In genomic region chr3:114623420-114624046, GRCh38 we compare ENCODE assay signal across 9 cellular contexts.
A peak's percentile ranks its signal among the peaks of the same experiment; 100 is the strongest.
DNase-seq lines count a peak whose midpoint lies in the region; ATAC-seq, FAIRE-seq and TF ChIP-seq lines count a peak whose summit lies in the region.
"Had no signal": no experiment of that assay in that cellular context is flagged by ENCODE, and none has a peak within 500 bp of the region (broad histone marks: within the 10 kb centered on the region; RNA-seq: fewer than 3 reads in every experiment).

No MANE protein-coding gene starts in this region.

- H3K27me3 ChIP-seq in breast epithelium (no peaks in the 10 kb centered on the region), liver (ENCODE audit: control insufficient read depth in 4 of 4, insufficient read depth in 4 of 4, low read length in 3 of 4) (no peaks in the 10 kb centered on the region), subcutaneous abdominal adipose tissue (ENCODE audit: control insufficient read depth in 5 of 5, insufficient read depth in 4 of 5, low read length in 5 of 5) (no peaks in the 10 kb centered on the region)

- H3K4me1 ChIP-seq in breast epithelium: no peaks in the 10 kb centered on the region
- H3K4me1 ChIP-seq in liver (ENCODE audit: control insufficient read depth in 4 of 4, insufficient read depth in 4 of 4, low read length in 3 of 4): peaks cover 0 to 25% (median 4%) of the 10 kb centered on the region in 4 donors
- peaks cover 0 to 57% (median 50%) of the 10 kb centered on the region in 5 donors for H3K4me1 ChIP-seq in subcutaneous abdominal adipose tissue (ENCODE audit: control insufficient read depth in 5 of 5, insufficient read depth in 5 of 5, low read length in 5 of 5)

- H3K4me1 Mint-ChIP-seq in natural killer cell treated with Interleukin-12 subunit alpha and Interleukin-12 subunit beta and Interleukin-15 and Interleukin-18, amount 100 ng/mL, for 72 hours (ENCODE audit: low read depth in 2 of 2): peaks cover 0 to 4% of the 10 kb centered on the region in 2 donors

- H3K9ac ChIP-seq in liver (ENCODE audit: low read depth in 1 of 2, low read length in 2 of 2) (no peak overlapping the region), subcutaneous abdominal adipose tissue (ENCODE audit: low read length in 5 of 5) (peak overlapping the region; percentile 19 to 86 (median 82))

- H3K27me3 Mint-ChIP-seq in natural killer cell treated with Interleukin-12 subunit alpha and Interleukin-12 subunit beta and Interleukin-15 and Interleukin-18, amount 100 ng/mL, for 72 hours: no peaks in the 10 kb centered on the region

- no peak overlapping the region for H3K27ac Mint-ChIP-seq in natural killer cell treated with Interleukin-12 subunit alpha and Interleukin-12 subunit beta and Interleukin-15 and Interleukin-18, amount 100 ng/mL, for 72 hours

- no peak overlapping the region for H3K4me3 Mint-ChIP-seq in natural killer cell treated with Interleukin-12 subunit alpha and Interleukin-12 subunit beta and Interleukin-15 and Interleukin-18, amount 100 ng/mL, for 72 hours

- H3K36me3 ChIP-seq in breast epithelium (no peaks in the 10 kb centered on the region), liver (ENCODE audit: control insufficient read depth in 4 of 4, insufficient read depth in 3 of 4, low read depth in 1 of 4, low read length in 3 of 4) (no peaks in the 10 kb centered on the region), subcutaneous abdominal adipose tissue (ENCODE audit: control insufficient read depth in 5 of 5, insufficient read depth in 5 of 5, low read length in 5 of 5) (no peaks in the 10 kb centered on the region)

- TF ChIP-seq POLR2A in breast epithelium (IDR thresholded peaks at IDR 0.05): no peak

- peak overlapping the region; percentile 87 to 95 for H3K27ac ChIP-seq in breast epithelium
- H3K27ac ChIP-seq in liver (ENCODE audit: low read depth in 1 of 2, low read length in 2 of 2): peak overlapping the region; percentile 89 to 93
- peak overlapping the region; percentile 99 for H3K27ac ChIP-seq in subcutaneous abdominal adipose tissue (ENCODE audit: low read depth, low read length)

- H3K9me3 ChIP-seq in breast epithelium (no peaks in the 10 kb centered on the region), liver (ENCODE audit: control insufficient read depth in 4 of 4, low read length in 3 of 4) (no peaks in the 10 kb centered on the region), subcutaneous abdominal adipose tissue (ENCODE audit: control insufficient read depth in 5 of 5, low read length in 5 of 5) (no peaks in the 10 kb centered on the region)

- intact Hi-C loops in breast epithelium (cut with DNase I; ENCODE audit: low total_unique reads): no loop called here

- H3K9me3 Mint-ChIP-seq in natural killer cell treated with Interleukin-12 subunit alpha and Interleukin-12 subunit beta and Interleukin-15 and Interleukin-18, amount 100 ng/mL, for 72 hours: no peaks in the 10 kb centered on the region

- TF ChIP-seq CTCF in breast epithelium (IDR thresholded peaks at IDR 0.05) (no peak), liver (IDR thresholded peaks at IDR 0.05; ENCODE audit: low read depth, low read length, missing input control) (no peak), omental fat pad (IDR thresholded peaks at IDR 0.05) (no peak)

- peak overlapping the region; percentile 34 to 62 (median 50) for H3K4me3 ChIP-seq in breast epithelium
- H3K4me3 ChIP-seq in liver (ENCODE audit: low read depth in 1 of 3, low read length in 3 of 3): no peak overlapping the region
- H3K4me3 ChIP-seq in subcutaneous abdominal adipose tissue (ENCODE audit: low read depth in 1 of 5, low read length in 5 of 5): peak overlapping the region; percentile 45 to 74 (median 70)

- no peak for TF ChIP-seq RAD21 in liver (IDR thresholded peaks at IDR 0.05)

- peak; percentile 14 for DNase-seq in HK-2 (ENCODE audit: unreplicated experiment)
- DNase-seq in breast epithelium (ENCODE audit: low spot score in 2 of 2): no peak
- DNase-seq in NCI-H187 treated with DMSO at 0.1 percent for 48 hours (lab: John Stamatoyannopoulos, UW): no peak
- no peak for DNase-seq in GM19239 (ENCODE audit: insufficient read length, low spot score)
- no peak for DNase-seq in natural killer cell treated with Interleukin-12 subunit alpha and Interleukin-12 subunit beta and Interleukin-15 and Interleukin-18, amount 100 ng/mL, for 72 hours (ENCODE audit: low spot score)
- no peak for DNase-seq in omental fat pad (ENCODE audit: low spot score)
- DNase-seq: NCI-H1048 had no signal

- H3K36me3 Mint-ChIP-seq in natural killer cell treated with Interleukin-12 subunit alpha and Interleukin-12 subunit beta and Interleukin-15 and Interleukin-18, amount 100 ng/mL, for 72 hours: no peaks in the 10 kb centered on the region

- FAIRE-seq in GM19239 (lab: Jason Lieb, UNC): no peak

- 72% methylated on average over 5 of the region's 5 CpGs for WGBS in liver

- ATAC-seq in natural killer cell treated with Interleukin-12 subunit alpha and Interleukin-12 subunit beta and Interleukin-15 and Interleukin-18, amount 100 ng/mL, for 72 hours: no peak
- no peak for ATAC-seq in omental fat pad (ENCODE audit: low FRiP score)

TF ChIP-seq in liver, 16 proteins besides CTCF, POLR2A, EP300 and RAD21:
- TF ChIP-seq ATF3 (IDR thresholded peaks at IDR 0.05): no peak
- TF ChIP-seq HNF4A (conservative IDR thresholded peaks at IDR 0.05): no peak
- no peak for TF ChIP-seq HNF4G (IDR thresholded peaks at IDR 0.05)
- TF ChIP-seq FOXA1 (IDR thresholded peaks at IDR 0.05): no peak
- TF ChIP-seq REST (IDR thresholded peaks at IDR 0.05): no peak
- no peak for TF ChIP-seq FOXA2 (IDR thresholded peaks at IDR 0.05)
- no peak for TF ChIP-seq TAF1 (conservative IDR thresholded peaks at IDR 0.05)
- TF ChIP-seq EGR1 (IDR thresholded peaks at IDR 0.05; ENCODE audit: low read depth in 2 of 2): no peak
- TF ChIP-seq SP1 (IDR thresholded peaks at IDR 0.05): no peak
- no peak for TF ChIP-seq NR2F2 (IDR thresholded peaks at IDR 0.05)
- TF ChIP-seq JUND (IDR thresholded peaks at IDR 0.05): no peak
- no peak for TF ChIP-seq MAX (IDR thresholded peaks at IDR 0.05)
- TF ChIP-seq GABPA (IDR thresholded peaks at IDR 0.05 in 1 of 2, conservative IDR thresholded peaks at IDR 0.05 in 1 of 2): no peak
TF ChIP-seq in liver: peak in this region for 0.

Comparison
In these comparisons a context has a peak if more than half of its experiments do, and no peak if none do; other contexts are left out.
1. H3K4me3 ChIP-seq: peak in breast epithelium (3 of 3) and subcutaneous abdominal adipose tissue (5 of 5); none in liver (0 of 3).
2. H3K9ac ChIP-seq: peak in subcutaneous abdominal adipose tissue (5 of 5); none in liver (0 of 2).
3. Peak in every context shown above with its lines, with median percentiles within 50 percentile points of each other: H3K27ac ChIP-seq.